ENCODE assay signal across 8 cellular contexts in the genomic region with DNA sequence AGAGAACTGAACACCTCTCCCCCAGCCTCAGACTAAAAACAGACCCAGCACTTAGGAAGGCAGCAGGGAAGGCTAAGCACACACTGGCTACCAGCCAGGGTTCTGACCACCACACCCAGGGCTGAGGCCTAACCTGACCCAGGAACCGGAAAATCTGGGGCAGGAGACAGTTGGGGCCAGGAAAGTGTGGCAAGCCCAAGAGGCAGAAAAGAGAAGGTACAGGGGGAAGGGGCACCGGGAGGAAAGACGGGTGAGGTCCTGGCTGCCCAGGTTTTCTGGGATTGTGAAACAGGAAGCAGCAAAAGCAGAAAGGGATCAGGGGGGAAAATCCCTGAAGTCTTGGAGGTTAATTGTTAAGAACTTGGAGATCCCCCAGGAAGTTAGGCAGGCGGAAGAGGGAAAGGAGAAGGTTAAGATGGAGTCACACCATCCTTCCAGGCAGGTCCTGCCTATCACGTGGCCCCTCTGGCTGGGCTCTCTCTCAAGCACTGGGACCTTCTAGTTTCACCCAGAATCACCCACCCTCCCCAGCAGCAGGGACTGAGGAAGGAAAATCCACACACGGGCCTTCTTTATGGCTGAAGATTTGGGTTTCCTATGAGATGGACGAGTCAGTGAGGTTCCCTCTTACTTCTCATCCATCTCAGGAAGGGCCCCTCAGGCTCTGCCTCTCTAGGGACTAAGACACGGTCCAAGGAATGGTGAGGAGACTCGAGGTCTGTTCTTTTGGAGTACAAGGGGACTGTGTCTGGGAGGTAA. TPM values are rescaled to one million over a fixed set of nuclear protein-coding genes. Genes with fewer than 3 reads are reported as not detected.
DNase-seq lines count a peak whose midpoint lies in the region; ATAC-seq, FAIRE-seq and TF ChIP-seq lines count a peak whose summit lies in the region.

No MANE protein-coding gene starts in this region.

- H3K27ac ChIP-seq in endothelial cell of umbilical vein (ENCODE audit: insufficient read depth, low read depth, low read length), result peak overlapping the region; percentile 85

- TF ChIP-seq POLR2A in GM19193 (IDR thresholded peaks at IDR 0.05; ENCODE audit: extremely low read depth, insufficient read depth, insufficient read length), result peak; percentile 42
- no peak for TF ChIP-seq POLR2A in endothelial cell of umbilical vein (IDR thresholded peaks at IDR 0.05; ENCODE audit: low read depth, low read length)

- intact Hi-C loops in endothelial cell of umbilical vein (cut with micrococcal nuclease), result loop anchor here (5.0 kb wide), 1 partner anchor 247 kb away; the partner anchor contains the start of gene MEF2D

- CTCF ChIA-PET in endothelial cell of umbilical vein (lab: Charles Lee), result interaction anchor here (1.3 kb wide), 1 partner anchor 8 kb away, joined by 4 read pairs; the partner anchor contains the start of gene MRPL24

- ATAC-seq in naive B cell (ENCODE audit: low read depth in 2 of 2), result no peak

- peaks cover 3 to 6% of the 10 kb centered on the region in 2 experiments for H3K36me3 ChIP-seq in endothelial cell of umbilical vein (ENCODE audit: control insufficient read depth in 2 of 2, extremely low read depth in 1 of 2, insufficient read depth in 2 of 2, low read length in 2 of 2)

- H3K4me1 Mint-ChIP-seq in naive B cell, result peaks cover 63 to 75% (median 68%) of the 10 kb centered on the region in 3 donors

- H4K20me1 ChIP-seq in endothelial cell of umbilical vein (replicated peaks; ENCODE audit: control insufficient read depth, extremely low read depth, insufficient read depth, low read length), result no peaks in the 10 kb centered on the region

- H3K9me3 ChIP-seq in endothelial cell of umbilical vein (replicated peaks; ENCODE audit: control insufficient read depth, insufficient read depth, low read length), result no peaks in the 10 kb centered on the region

- POLR2A ChIA-PET in endothelial cell of umbilical vein (lab: Charles Lee), result no interaction called here

- BruUV-seq in endothelial cell of umbilical vein (replicated peaks; lab: Mats Ljungman, UMichigan), result no TSS peak

- peak overlapping the region; percentile 61 to 94 (median 92) for H3K27ac Mint-ChIP-seq in naive B cell

- H2AFZ ChIP-seq in endothelial cell of umbilical vein (ENCODE audit: low read depth, low read length), result no peak overlapping the region

- H3K4me3 ChIP-seq in endothelial cell of umbilical vein (replicated peaks in 1 of 3; ENCODE audit: insufficient read depth in 1 of 3, low read depth in 1 of 3, low read length in 3 of 3), result peak overlapping the region in 2 of 3 experiments; percentile 10 to 92

- H3K4me1 ChIP-seq in endothelial cell of umbilical vein (ENCODE audit: control insufficient read depth, extremely low read depth, insufficient read depth, low read length), result peaks cover 51% of the 10 kb centered on the region

- peak; percentile 76 for DNase-seq in A172 (ENCODE audit: low spot score)
- peak; percentile 87 for DNase-seq in SKM-1 treated with dmso at 0.1 percent for 144 hours (lab: John Stamatoyannopoulos, UW; ENCODE audit: unreplicated experiment)
- DNase-seq in endothelial cell of umbilical vein (ENCODE audit: low read depth, low spot score), result peak; percentile 58
- no peak for DNase-seq in naive B cell
- no peak for DNase-seq in GM19240 (ENCODE audit: insufficient read length, low spot score)
- DNase-seq in NCI-H2196 treated with DMSO at 0.1 percent for 48 hours (lab: John Stamatoyannopoulos, UW; ENCODE audit: unreplicated experiment), result no peak
- no peak for DNase-seq in dedifferentiated amniotic fluid mesenchymal stem cell (ENCODE audit: extremely low spot score)

- TF ChIP-seq CTCF in endothelial cell of umbilical vein (IDR thresholded peaks at IDR 0.05; ENCODE audit: extremely low read depth in 1 of 2, insufficient read depth in 1 of 2, low read depth in 1 of 2, low read length in 2 of 2), result no peak

- peak overlapping the region; percentile 69 for H3K9ac ChIP-seq in endothelial cell of umbilical vein (replicated peaks; ENCODE audit: extremely low read depth, insufficient read depth, low read length)

- no peaks in the 10 kb centered on the region for H3K27me3 ChIP-seq in endothelial cell of umbilical vein (ENCODE audit: control insufficient read depth in 2 of 2, insufficient read depth in 2 of 2, low read length in 2 of 2)

- no peaks in the 10 kb centered on the region for H3K9me3 Mint-ChIP-seq in naive B cell

- H3K9me1 ChIP-seq in endothelial cell of umbilical vein (replicated peaks; ENCODE audit: control insufficient read depth, extremely low read depth, insufficient read depth, low read length), result no peaks in the 10 kb centered on the region

- peak; percentile 83 for FAIRE-seq in endothelial cell of umbilical vein (lab: Jason Lieb, UNC)

- peaks cover 78% of the 10 kb centered on the region for H3K79me2 ChIP-seq in endothelial cell of umbilical vein (ENCODE audit: control insufficient read depth, insufficient read depth, low read length)

- H3K36me3 Mint-ChIP-seq in naive B cell, result peaks cover 0 to 12% of the 10 kb centered on the region in 2 donors

- H3K4me3 Mint-ChIP-seq in naive B cell, result peak overlapping the region; percentile 80 to 95 (median 88)

- dilution Hi-C loops in endothelial cell of umbilical vein (cut with MboI; ENCODE audit: extremely low pct_ligation_motif_present, low sequenced_read_pairs), result no loop called here

- H3K27me3 Mint-ChIP-seq in naive B cell, result no peaks in the 10 kb centered on the region

- H3K4me2 ChIP-seq in endothelial cell of umbilical vein (ENCODE audit: insufficient read depth, low read length), result peak overlapping the region; percentile 76

RNA-seq across cellular contexts. Expression of gene HDGF, which starts 2.6 kb away (rescaled TPM):
- total RNA-seq in A172 (2014; rRNA removed; shearing (Covaris generic)), result 430 and 446 TPM in 2 replicates
- total RNA-seq in endothelial cell of umbilical vein, result 279 and 298 TPM in 2 replicates
- polyA plus RNA-seq in endothelial cell of umbilical vein (94.7 and 95.1 TPM in 2 replicates), naive B cell (ENCODE audit: low read depth in 6 of 6) (10 to 100 TPM; 19.6 to 33.8 (median 26.3) TPM)
- polyA plus RNA-seq in endothelial cell of umbilical vein (2011; cell fraction: cytosol; rRNA removed), result 139 and 148 TPM in 2 replicates
- 93.2 and 108 TPM in 2 replicates for polyA plus RNA-seq in endothelial cell of umbilical vein (2011; cell fraction: nucleus; rRNA removed)
- 140 and 207 TPM in 2 replicates for polyA plus RNA-seq in endothelial cell of umbilical vein (2012)
- polyA minus RNA-seq in endothelial cell of umbilical vein, result 104 and 113 TPM in 2 replicates
- 188 TPM for polyA minus RNA-seq in endothelial cell of umbilical vein (2011; cell fraction: cytosol; rRNA and poly(A)+ RNA removed)
- 25.0 and 26.9 TPM in 2 replicates for polyA minus RNA-seq in endothelial cell of umbilical vein (2011; cell fraction: nucleus; rRNA and poly(A)+ RNA removed)

RNA-seq across cellular contexts. Expression of gene MRPL24, which starts 8.0 kb away (rescaled TPM):
- 133 and 138 TPM in 2 replicates for total RNA-seq in A172 (2014; rRNA removed; shearing (Covaris generic))
- 63.3 and 77.7 TPM in 2 replicates for total RNA-seq in endothelial cell of umbilical vein
- 46.5 and 47.9 TPM in 2 replicates for polyA plus RNA-seq in endothelial cell of umbilical vein
- polyA plus RNA-seq in endothelial cell of umbilical vein (2011; cell fraction: cytosol; rRNA removed), result 67.0 and 79.6 TPM in 2 replicates
- 44.5 and 52.6 TPM in 2 replicates for polyA plus RNA-seq in endothelial cell of umbilical vein (2011; cell fraction: nucleus; rRNA removed)
- 74.8 and 88.5 TPM in 2 replicates for polyA plus RNA-seq in endothelial cell of umbilical vein (2012)
- polyA minus RNA-seq in endothelial cell of umbilical vein, result 30.4 and 46.8 TPM in 2 replicates
- polyA minus RNA-seq in endothelial cell of umbilical vein (2011; cell fraction: cytosol; rRNA and poly(A)+ RNA removed), result 31.3 TPM
- 9.9 and 10.5 TPM in 2 replicates for polyA minus RNA-seq in endothelial cell of umbilical vein (2011; cell fraction: nucleus; rRNA and poly(A)+ RNA removed)
- polyA plus RNA-seq in naive B cell (ENCODE audit: low read depth in 6 of 6), result 100 to 1,000 TPM in 1 of 6 donors, 10 to 100 TPM in 5; 70.7 to 117 (median 76.1) TPM

RNA-seq across cellular contexts. Expression of gene PRCC, which starts 18.5 kb away (rescaled TPM):
- total RNA-seq in A172 (2014; rRNA removed; shearing (Covaris generic)), result 40.3 and 51.5 TPM in 2 replicates
- total RNA-seq in endothelial cell of umbilical vein, result 65.1 and 71.5 TPM in 2 replicates
- polyA plus RNA-seq in endothelial cell of umbilical vein (76.9 and 77.4 TPM in 2 replicates), naive B cell (ENCODE audit: low read depth in 6 of 6) (10 to 100 TPM; 31.9 to 69.4 (median 38.9) TPM)
- polyA plus RNA-seq in endothelial cell of umbilical vein (2011; cell fraction: cytosol; rRNA removed), result 85.2 and 95.3 TPM in 2 replicates
- 64.9 and 66.7 TPM in 2 replicates for polyA plus RNA-seq in endothelial cell of umbilical vein (2011; cell fraction: nucleus; rRNA removed)
- polyA plus RNA-seq in endothelial cell of umbilical vein (2012), result 42.1 and 57.4 TPM in 2 replicates
- 74.1 and 74.8 TPM in 2 replicates for polyA minus RNA-seq in endothelial cell of umbilical vein
- polyA minus RNA-seq in endothelial cell of umbilical vein (2011; cell fraction: cytosol; rRNA and poly(A)+ RNA removed), result 87.5 TPM
- 30.6 and 54.1 TPM in 2 replicates for polyA minus RNA-seq in endothelial cell of umbilical vein (2011; cell fraction: nucleus; rRNA and poly(A)+ RNA removed)

RNA-seq across cellular contexts. Expression of gene ISG20L2, which starts 20.3 kb away (rescaled TPM):
- 18.9 and 25.6 TPM in 2 replicates for total RNA-seq in A172 (2014; rRNA removed; shearing (Covaris generic))
- 32.1 and 35.3 TPM in 2 replicates for total RNA-seq in endothelial cell of umbilical vein
- polyA plus RNA-seq in endothelial cell of umbilical vein (32.0 and 33.2 TPM in 2 replicates), naive B cell (ENCODE audit: low read depth in 6 of 6) (10 to 100 TPM; 14.3 to 35.0 (median 26.3) TPM)
- polyA plus RNA-seq in endothelial cell of umbilical vein (2011; cell fraction: cytosol; rRNA removed), result 34.1 and 37.0 TPM in 2 replicates
- 20.2 and 24.9 TPM in 2 replicates for polyA plus RNA-seq in endothelial cell of umbilical vein (2011; cell fraction: nucleus; rRNA removed)
- 27.8 and 37.7 TPM in 2 replicates for polyA plus RNA-seq in endothelial cell of umbilical vein (2012)
- polyA minus RNA-seq in endothelial cell of umbilical vein, result 48.1 and 59.4 TPM in 2 replicates
- 22.1 TPM for polyA minus RNA-seq in endothelial cell of umbilical vein (2011; cell fraction: cytosol; rRNA and poly(A)+ RNA removed)
- 23.7 and 28.4 TPM in 2 replicates for polyA minus RNA-seq in endothelial cell of umbilical vein (2011; cell fraction: nucleus; rRNA and poly(A)+ RNA removed)

RNA-seq across cellular contexts. Expression of gene METTL25B, which starts 20.6 kb away (rescaled TPM):
- total RNA-seq in A172 (2014; rRNA removed; shearing (Covaris generic)), result 4.9 and 5.7 TPM in 2 replicates
- total RNA-seq in endothelial cell of umbilical vein, result 12.8 and 15.5 TPM in 2 replicates
- polyA plus RNA-seq in endothelial cell of umbilical vein, result 15.0 and 17.3 TPM in 2 replicates
- 10.3 and 11.4 TPM in 2 replicates for polyA plus RNA-seq in endothelial cell of umbilical vein (2011; cell fraction: cytosol; rRNA removed)
- polyA plus RNA-seq in endothelial cell of umbilical vein (2011; cell fraction: nucleus; rRNA removed), result 29.0 and 38.2 TPM in 2 replicates
- 7.6 and 9.9 TPM in 2 replicates for polyA plus RNA-seq in endothelial cell of umbilical vein (2012)
- 10.6 and 13.0 TPM in 2 replicates for polyA minus RNA-seq in endothelial cell of umbilical vein
- 26.8 TPM for polyA minus RNA-seq in endothelial cell of umbilical vein (2011; cell fraction: cytosol; rRNA and poly(A)+ RNA removed)
- polyA minus RNA-seq in endothelial cell of umbilical vein (2011; cell fraction: nucleus; rRNA and poly(A)+ RNA removed), result 9.0 and 9.9 TPM in 2 replicates
- polyA plus RNA-seq in naive B cell (ENCODE audit: low read depth in 6 of 6), result 10 to 100 TPM in 3 of 6 donors, 1 to 10 TPM in 3; 6.9 to 14.4 (median 9.6) TPM

Comparison
In these comparisons a context has a peak if more than half of its experiments do, and no peak if none do; other contexts are left out.
1. DNase-seq: peak in A172 (single experiment), SKM-1 treated with dmso at 0.1 percent for 144 hours (single experiment) and endothelial cell of umbilical vein (single experiment); none in naive B cell (single experiment), GM19240 (single experiment), NCI-H2196 treated with DMSO at 0.1 percent for 48 hours (single experiment) and dedifferentiated amniotic fluid mesenchymal stem cell (single experiment).